Comparison of ENCODE assay signal across 2 cellular contexts in genomic region chr2:51243892-51244570, GRCh38.
A peak's percentile ranks its signal among the peaks of the same experiment; 100 is the strongest.
TF ChIP-seq lines count a peak whose summit lies in the region.

No MANE protein-coding gene starts in this region.

TF ChIP-seq in liver, 16 proteins besides CTCF, POLR2A, EP300 and RAD21 (continued from another document):
- TF ChIP-seq GABPA (IDR thresholded peaks at IDR 0.05 in 1 of 2, conservative IDR thresholded peaks at IDR 0.05 in 1 of 2) (no peak), FOXA1 (IDR thresholded peaks at IDR 0.05) (no peak), HNF4A (conservative IDR thresholded peaks at IDR 0.05) (peak; percentile 67), TAF1 (conservative IDR thresholded peaks at IDR 0.05) (no peak), FOXA2 (IDR thresholded peaks at IDR 0.05) (no peak), EGR1 (IDR thresholded peaks at IDR 0.05; ENCODE audit: low read depth in 2 of 2) (no peak), SP1 (IDR thresholded peaks at IDR 0.05) (peak; percentile 8), JUND (IDR thresholded peaks at IDR 0.05) (peak in 1 of 2 donors; percentile 25), NR2F2 (IDR thresholded peaks at IDR 0.05) (no peak)
- TF ChIP-seq, protein P1, sequence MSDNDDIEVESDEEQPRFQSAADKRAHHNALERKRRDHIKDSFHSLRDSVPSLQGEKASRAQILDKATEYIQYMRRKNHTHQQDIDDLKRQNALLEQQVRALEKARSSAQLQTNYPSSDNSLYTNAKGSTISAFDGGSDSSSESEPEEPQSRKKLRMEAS (IDR thresholded peaks at IDR 0.05) = no peak
- TF ChIP-seq, protein P2, sequence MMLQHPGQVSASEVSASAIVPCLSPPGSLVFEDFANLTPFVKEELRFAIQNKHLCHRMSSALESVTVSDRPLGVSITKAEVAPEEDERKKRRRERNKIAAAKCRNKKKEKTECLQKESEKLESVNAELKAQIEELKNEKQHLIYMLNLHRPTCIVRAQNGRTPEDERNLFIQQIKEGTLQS (IDR thresholded peaks at IDR 0.05) = no peak
- TF ChIP-seq, protein P3, sequence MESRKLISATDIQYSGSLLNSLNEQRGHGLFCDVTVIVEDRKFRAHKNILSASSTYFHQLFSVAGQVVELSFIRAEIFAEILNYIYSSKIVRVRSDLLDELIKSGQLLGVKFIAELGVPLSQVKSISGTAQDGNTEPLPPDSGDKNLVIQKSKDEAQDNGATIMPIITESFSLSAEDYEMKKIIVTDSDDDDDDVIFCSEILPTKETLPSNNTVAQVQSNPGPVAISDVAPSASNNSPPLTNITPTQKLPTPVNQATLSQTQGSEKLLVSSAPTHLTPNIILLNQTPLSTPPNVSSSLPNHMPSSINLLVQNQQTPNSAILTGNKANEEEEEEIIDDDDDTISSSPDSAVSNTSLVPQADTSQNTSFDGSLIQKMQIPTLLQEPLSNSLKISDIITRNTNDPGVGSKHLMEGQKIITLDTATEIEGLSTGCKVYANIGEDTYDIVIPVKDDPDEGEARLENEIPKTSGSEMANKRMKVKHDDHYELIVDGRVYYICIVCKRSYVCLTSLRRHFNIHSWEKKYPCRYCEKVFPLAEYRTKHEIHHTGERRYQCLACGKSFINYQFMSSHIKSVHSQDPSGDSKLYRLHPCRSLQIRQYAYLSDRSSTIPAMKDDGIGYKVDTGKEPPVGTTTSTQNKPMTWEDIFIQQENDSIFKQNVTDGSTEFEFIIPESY (IDR thresholded peaks at IDR 0.05) = no peak
TF ChIP-seq in liver: peak in this region for 4.

TF ChIP-seq in HepG2, 621 proteins besides CTCF, POLR2A, EP300 and RAD21 (continued from another document):
- TF ChIP-seq, protein P4, sequence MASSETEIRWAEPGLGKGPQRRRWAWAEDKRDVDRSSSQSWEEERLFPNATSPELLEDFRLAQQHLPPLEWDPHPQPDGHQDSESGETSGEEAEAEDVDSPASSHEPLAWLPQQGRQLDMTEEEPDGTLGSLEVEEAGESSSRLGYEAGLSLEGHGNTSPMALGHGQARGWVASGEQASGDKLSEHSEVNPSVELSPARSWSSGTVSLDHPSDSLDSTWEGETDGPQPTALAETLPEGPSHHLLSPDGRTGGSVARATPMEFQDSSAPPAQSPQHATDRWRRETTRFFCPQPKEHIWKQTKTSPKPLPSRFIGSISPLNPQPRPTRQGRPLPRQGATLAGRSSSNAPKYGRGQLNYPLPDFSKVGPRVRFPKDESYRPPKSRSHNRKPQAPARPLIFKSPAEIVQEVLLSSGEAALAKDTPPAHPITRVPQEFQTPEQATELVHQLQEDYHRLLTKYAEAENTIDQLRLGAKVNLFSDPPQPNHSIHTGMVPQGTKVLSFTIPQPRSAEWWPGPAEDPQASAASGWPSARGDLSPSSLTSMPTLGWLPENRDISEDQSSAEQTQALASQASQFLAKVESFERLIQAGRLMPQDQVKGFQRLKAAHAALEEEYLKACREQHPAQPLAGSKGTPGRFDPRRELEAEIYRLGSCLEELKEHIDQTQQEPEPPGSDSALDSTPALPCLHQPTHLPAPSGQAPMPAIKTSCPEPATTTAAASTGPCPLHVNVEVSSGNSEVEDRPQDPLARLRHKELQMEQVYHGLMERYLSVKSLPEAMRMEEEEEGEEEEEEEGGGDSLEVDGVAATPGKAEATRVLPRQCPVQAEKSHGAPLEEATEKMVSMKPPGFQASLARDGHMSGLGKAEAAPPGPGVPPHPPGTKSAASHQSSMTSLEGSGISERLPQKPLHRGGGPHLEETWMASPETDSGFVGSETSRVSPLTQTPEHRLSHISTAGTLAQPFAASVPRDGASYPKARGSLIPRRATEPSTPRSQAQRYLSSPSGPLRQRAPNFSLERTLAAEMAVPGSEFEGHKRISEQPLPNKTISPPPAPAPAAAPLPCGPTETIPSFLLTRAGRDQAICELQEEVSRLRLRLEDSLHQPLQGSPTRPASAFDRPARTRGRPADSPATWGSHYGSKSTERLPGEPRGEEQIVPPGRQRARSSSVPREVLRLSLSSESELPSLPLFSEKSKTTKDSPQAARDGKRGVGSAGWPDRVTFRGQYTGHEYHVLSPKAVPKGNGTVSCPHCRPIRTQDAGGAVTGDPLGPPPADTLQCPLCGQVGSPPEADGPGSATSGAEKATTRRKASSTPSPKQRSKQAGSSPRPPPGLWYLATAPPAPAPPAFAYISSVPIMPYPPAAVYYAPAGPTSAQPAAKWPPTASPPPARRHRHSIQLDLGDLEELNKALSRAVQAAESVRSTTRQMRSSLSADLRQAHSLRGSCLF (CRISPR knock-in tag; IDR thresholded peaks at IDR 0.05; ENCODE audit: borderline replicate concordance) = no peak
- TF ChIP-seq ZNF781 (CRISPR knock-in tag; IDR thresholded peaks at IDR 0.05; ENCODE audit: borderline replicate concordance, not compliant biosample characterization) (no peak), ZNF20 (CRISPR knock-in tag; IDR thresholded peaks at IDR 0.05) (no peak), ZNF577 (CRISPR knock-in tag; IDR thresholded peaks at IDR 0.05; ENCODE audit: borderline replicate concordance, low read depth) (no peak), ZFYVE20 (CRISPR knock-in tag; IDR thresholded peaks at IDR 0.05; ENCODE audit: borderline replicate concordance, low read depth) (no peak), ZNF652 (CRISPR knock-in tag; IDR thresholded peaks at IDR 0.05; ENCODE audit: borderline replicate concordance, low read depth) (no peak), SRSF9 (IDR thresholded peaks at IDR 0.05; ENCODE audit: borderline replicate concordance, insufficient read depth, low read depth, low read length, poor library complexity, severe bottlenecking) (no peak)
- TF ChIP-seq, protein P5, sequence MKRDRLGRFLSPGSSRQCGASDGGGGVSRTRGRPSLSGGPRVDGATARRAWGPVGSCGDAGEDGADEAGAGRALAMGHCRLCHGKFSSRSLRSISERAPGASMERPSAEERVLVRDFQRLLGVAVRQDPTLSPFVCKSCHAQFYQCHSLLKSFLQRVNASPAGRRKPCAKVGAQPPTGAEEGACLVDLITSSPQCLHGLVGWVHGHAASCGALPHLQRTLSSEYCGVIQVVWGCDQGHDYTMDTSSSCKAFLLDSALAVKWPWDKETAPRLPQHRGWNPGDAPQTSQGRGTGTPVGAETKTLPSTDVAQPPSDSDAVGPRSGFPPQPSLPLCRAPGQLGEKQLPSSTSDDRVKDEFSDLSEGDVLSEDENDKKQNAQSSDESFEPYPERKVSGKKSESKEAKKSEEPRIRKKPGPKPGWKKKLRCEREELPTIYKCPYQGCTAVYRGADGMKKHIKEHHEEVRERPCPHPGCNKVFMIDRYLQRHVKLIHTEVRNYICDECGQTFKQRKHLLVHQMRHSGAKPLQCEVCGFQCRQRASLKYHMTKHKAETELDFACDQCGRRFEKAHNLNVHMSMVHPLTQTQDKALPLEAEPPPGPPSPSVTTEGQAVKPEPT (CRISPR knock-in tag; IDR thresholded peaks at IDR 0.05; ENCODE audit: low read depth) = no peak
